In the genomic region with DNA sequence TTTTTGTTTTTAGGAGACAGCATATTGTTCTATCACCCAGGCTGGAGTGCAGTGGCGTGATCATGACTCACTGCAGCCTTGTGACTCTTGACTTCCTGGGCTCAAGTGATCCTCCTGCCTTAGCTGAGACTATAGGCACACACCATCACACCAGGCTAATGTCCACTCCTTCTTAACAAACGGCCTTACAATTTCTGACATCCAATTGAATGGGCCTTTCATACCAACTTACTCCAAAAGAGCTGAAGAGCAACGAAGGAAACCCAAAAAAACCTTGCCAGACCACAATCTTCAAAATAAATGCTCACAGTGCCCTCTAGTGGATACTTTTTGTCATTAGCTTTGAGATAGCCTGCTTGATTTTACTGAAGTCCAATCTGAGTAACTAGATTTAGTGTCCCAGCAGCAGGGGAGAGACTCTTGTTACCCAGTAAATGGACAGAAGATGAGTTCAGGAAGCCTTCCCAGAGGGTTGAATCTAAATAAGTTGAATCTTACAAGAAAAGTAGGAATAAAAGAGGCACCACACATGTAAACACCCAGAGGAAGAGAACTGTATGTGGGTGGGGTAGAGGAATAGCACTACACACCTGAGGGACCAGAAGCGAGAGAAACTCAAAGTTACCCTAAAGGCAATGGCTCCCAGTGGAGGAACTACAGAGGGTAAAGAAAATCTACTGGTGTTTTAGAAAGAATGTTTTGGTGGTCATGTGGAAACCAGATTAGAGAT, we compare ENCODE assay signal across 8 cellular contexts. TPM values are rescaled to one million over a fixed set of nuclear protein-coding genes. Genes with fewer than 3 reads are reported as not detected.
DNase-seq lines count a peak whose midpoint lies in the region; ATAC-seq and FAIRE-seq lines count a peak whose summit lies in the region.

No MANE protein-coding gene starts in this region.

- no peak overlapping the region for H3K23ac ChIP-seq in mesenchymal stem cell (ENCODE audit: low read length in 2 of 2)

- H3K4me1 ChIP-seq in mesenchymal stem cell (ENCODE audit: control insufficient read depth, insufficient read depth, low read depth, low read length) = peaks cover 6% of the 10 kb centered on the region

- FAIRE-seq in urothelium cell line (lab: Jason Lieb, UNC) = peak; percentile 52

- H3K36me3 ChIP-seq in mesenchymal stem cell (ENCODE audit: control insufficient read depth in 1 of 2, insufficient read depth in 2 of 2, low read depth in 1 of 2, low read length in 2 of 2) = peaks cover 17 to 89% of the 10 kb centered on the region in 2 experiments

- no peak overlapping the region for H4K8ac ChIP-seq in mesenchymal stem cell (ENCODE audit: low read length)

- H3K4ac ChIP-seq in mesenchymal stem cell (ENCODE audit: low read depth in 1 of 2, low read length in 2 of 2) = no peak overlapping the region

- H3K36me3 Mint-ChIP-seq in T-helper 2 cell treated with Interferon-gamma antibody and Interleukin-4, amounts not matched to agents 5 μg/mL and 100 μg/mL, for 36 hours (ENCODE audit: low read depth) = peaks cover 64% of the 10 kb centered on the region
- H3K36me3 Mint-ChIP-seq in effector memory CD8-positive, alpha-beta T cell (ENCODE audit: insufficient read depth) = peaks cover 69% of the 10 kb centered on the region

- no peaks in the 10 kb centered on the region for H3K27me3 ChIP-seq in mesenchymal stem cell (ENCODE audit: control insufficient read depth in 1 of 2, insufficient read depth in 1 of 2, low read length in 2 of 2)

- H3K14ac ChIP-seq in mesenchymal stem cell (ENCODE audit: low read length in 2 of 2) = no peak overlapping the region

- H2BK15ac ChIP-seq in mesenchymal stem cell (ENCODE audit: low read depth, poor library complexity, severe bottlenecking) = no peak overlapping the region

- no peaks in the 10 kb centered on the region for H3K27me3 Mint-ChIP-seq in T-helper 2 cell treated with Interferon-gamma antibody and Interleukin-4, amounts not matched to agents 5 μg/mL and 100 μg/mL, for 36 hours (ENCODE audit: low read depth)
- no peaks in the 10 kb centered on the region for H3K27me3 Mint-ChIP-seq in effector memory CD8-positive, alpha-beta T cell

- H3K27ac Mint-ChIP-seq in T-helper 2 cell treated with Interferon-gamma antibody and Interleukin-4, amounts not matched to agents 5 μg/mL and 100 μg/mL, for 36 hours = peak overlapping the region; percentile 64
- H3K27ac Mint-ChIP-seq in effector memory CD8-positive, alpha-beta T cell = peak overlapping the region; percentile 22 to 91

- H3K4me2 ChIP-seq in mesenchymal stem cell (ENCODE audit: low read length, poor library complexity, severe bottlenecking) = no peak overlapping the region

- no peak overlapping the region for H4K91ac ChIP-seq in mesenchymal stem cell (ENCODE audit: low read length)

- no peaks in the 10 kb centered on the region for H3K9me3 Mint-ChIP-seq in T-helper 2 cell treated with Interferon-gamma antibody and Interleukin-4, amounts not matched to agents 5 μg/mL and 100 μg/mL, for 36 hours
- no peaks in the 10 kb centered on the region for H3K9me3 Mint-ChIP-seq in effector memory CD8-positive, alpha-beta T cell

- ATAC-seq in GM18511 (IDR thresholded peaks at IDR 0.05; ENCODE audit: unreplicated experiment) = peak; percentile 79
- ATAC-seq in HG02970 (IDR thresholded peaks at IDR 0.05; ENCODE audit: low FRiP score, unreplicated experiment) = peak; percentile 65
- peak; percentile 75 for ATAC-seq in effector memory CD8-positive, alpha-beta T cell (replicated peaks)

- peak overlapping the region; percentile 75 for H3K9ac ChIP-seq in mesenchymal stem cell (ENCODE audit: low read length)

- no peak overlapping the region for H3K4me3 ChIP-seq in mesenchymal stem cell (ENCODE audit: insufficient read depth in 1 of 2, low read depth in 1 of 2, low read length in 2 of 2)

- H2BK12ac ChIP-seq in mesenchymal stem cell (ENCODE audit: low read length in 2 of 2) = no peak overlapping the region

- H3K4me3 Mint-ChIP-seq in T-helper 2 cell treated with Interferon-gamma antibody and Interleukin-4, amounts not matched to agents 5 μg/mL and 100 μg/mL, for 36 hours = no peak overlapping the region
- peak overlapping the region; percentile 39 to 59 for H3K4me3 Mint-ChIP-seq in effector memory CD8-positive, alpha-beta T cell

- DNase-seq in C1 segment of cervical spinal cord (lab: John Stamatoyannopoulos, UW) = peak in 10 of 14 donors; percentile 2 to 53 (median 29)
- DNase-seq in NCI-H1930 (lab: John Stamatoyannopoulos, UW) = peak; percentile 44 to 79
- peak; percentile 35 for DNase-seq in T-helper 2 cell treated with Interferon-gamma antibody and Interleukin-4, amounts not matched to agents 5 μg/mL and 100 μg/mL, for 36 hours (ENCODE audit: low spot score)
- DNase-seq in effector memory CD8-positive, alpha-beta T cell = peak; percentile 31 to 41 (median 36)
- peak; percentile 88 for DNase-seq in mesenchymal stem cell
- peak; percentile 56 for DNase-seq in urothelium cell line (ENCODE audit: low spot score)

- no peak overlapping the region for H2BK5ac ChIP-seq in mesenchymal stem cell (ENCODE audit: low read depth, low read length, poor library complexity, severe bottlenecking)

- peaks cover 16% of the 10 kb centered on the region for H3K79me1 ChIP-seq in mesenchymal stem cell (replicated peaks; ENCODE audit: low read length, poor library complexity, severe bottlenecking)

- no peaks in the 10 kb centered on the region for H3K9me3 ChIP-seq in mesenchymal stem cell (ENCODE audit: control insufficient read depth, low read length)

- WGBS in mesenchymal stem cell = 27% methylated on average over 4 of the region's 4 CpGs

- H2AFZ ChIP-seq in mesenchymal stem cell (ENCODE audit: low read depth, low read length) = no peak overlapping the region

- no peak overlapping the region for H2BK120ac ChIP-seq in mesenchymal stem cell (ENCODE audit: low read depth, low read length)

- peak overlapping the region; percentile 1 for H3K27ac ChIP-seq in mesenchymal stem cell (ENCODE audit: low read length, poor library complexity, severe bottlenecking)

- peaks cover 39% of the 10 kb centered on the region for H3K4me1 Mint-ChIP-seq in T-helper 2 cell treated with Interferon-gamma antibody and Interleukin-4, amounts not matched to agents 5 μg/mL and 100 μg/mL, for 36 hours (ENCODE audit: low read depth)
- peaks cover 32 to 51% of the 10 kb centered on the region in 2 donors for H3K4me1 Mint-ChIP-seq in effector memory CD8-positive, alpha-beta T cell (ENCODE audit: low read depth in 2 of 2)

- no peak overlapping the region for H3K18ac ChIP-seq in mesenchymal stem cell (ENCODE audit: low read depth in 1 of 2, low read length in 2 of 2)

- peak overlapping the region; percentile 51 for H2AK5ac ChIP-seq in mesenchymal stem cell (ENCODE audit: low read length, severe bottlenecking)

RNA-seq across cellular contexts. Expression of a gene that starts 9.3 kb away (rescaled TPM):
- 40.8 TPM for polyA plus RNA-seq in mesenchymal stem cell (2013, experiment 1 of 2)
- polyA plus RNA-seq in mesenchymal stem cell (2013, experiment 2 of 2) = 41.3 TPM

Comparison
In these comparisons a context has a peak if more than half of its experiments do, and no peak if none do; other contexts are left out.
1. DNase-seq: peak in every context shown above with its lines; median percentile 88 in mesenchymal stem cell; 62 in NCI-H1930; 56 in urothelium cell line; 36 in effector memory CD8-positive, alpha-beta T cell; 35 in T-helper 2 cell treated with Interferon-gamma antibody and Interleukin-4, amounts not matched to agents 5 μg/mL and 100 μg/mL, for 36 hours; 29 in C1 segment of cervical spinal cord.